ENCODE assay signal across 8 cellular contexts in genomic region chr16:1929578-1930337, GRCh38. TPM values are rescaled to one million over a fixed set of nuclear protein-coding genes. Genes with fewer than 3 reads are reported as not detected.
DNase-seq lines count a peak whose midpoint lies in the region; ATAC-seq and TF ChIP-seq lines count a peak whose summit lies in the region.

No MANE protein-coding gene starts in this region.

- H3K4me3 ChIP-seq in epithelial cell of esophagus (ENCODE audit: low read length): peak overlapping the region; percentile 38
- H3K4me3 ChIP-seq in mucosa of descending colon: peak overlapping the region; percentile 24

- no peaks in the 10 kb centered on the region for H3K36me3 ChIP-seq in mucosa of descending colon (ENCODE audit: low read depth)

- ATAC-seq in GM19467 (IDR thresholded peaks at IDR 0.05; ENCODE audit: unreplicated experiment) (peak; percentile 76), mucosa of descending colon (peak; percentile 98)

- TF ChIP-seq CTCF in epithelial cell of esophagus (IDR thresholded peaks at IDR 0.05; ENCODE audit: insufficient read depth, low read depth, low read length, missing control alignments) (peak; percentile 27), mucosa of descending colon (IDR thresholded peaks at IDR 0.05) (peak; percentile 99)

- H3K9me3 ChIP-seq in mucosa of descending colon: no peaks in the 10 kb centered on the region

- intact Hi-C loops in mucosa of descending colon (cut with DNase I, micrococcal nuclease): loop anchor here (5.0 to 10.0 kb wide), 2 partner anchors 65 to 67 kb away; no protein-coding TSS in a partner anchor

- peaks cover 13% of the 10 kb centered on the region for H3K4me1 ChIP-seq in mucosa of descending colon (ENCODE audit: low read depth)

- DNase-seq in CMK (ENCODE audit: low read depth) (peak; percentile 59), HPDE6-E6E7 (ENCODE audit: extremely low spot score) (peak; percentile 95), NOMO-1 treated with dmso at 0.1 percent for 144 hours (lab: John Stamatoyannopoulos, UW; ENCODE audit: unreplicated experiment) (peak; percentile 79), epithelial cell of esophagus (ENCODE audit: low read depth) (peak; percentile 77), mucosa of descending colon (peak; percentile 91 to 96 (median 91))
- peak; percentile 68 for DNase-seq in activated CD8-positive, alpha-beta memory T cell treated with anti-CD3 and anti-CD28 coated beads, Interleukin-2, amount 50 U/mL, for 24 hours (ENCODE audit: extremely low read depth)
- DNase-seq in stimulated activated CD8-positive, alpha-beta memory T cell treated with anti-CD3 and anti-CD28 coated beads, Interleukin-2, amount 100 ng/mL, for 1 hour (ENCODE audit: low read depth in 2 of 2): peak; percentile 85 to 90

RNA-seq across cellular contexts. Expression of gene HS3ST6, which starts 11.5 kb away (rescaled TPM):
- 1 to 10 TPM; 2.5 to 3.1 (median 2.6) TPM for total RNA-seq in mucosa of descending colon

RNA-seq across cellular contexts. Expression of gene MSRB1, which starts 13.2 kb away (rescaled TPM):
- total RNA-seq in mucosa of descending colon: 10 to 100 TPM; 34.8 to 46.3 (median 40.5) TPM

RNA-seq across cellular contexts. Expression of gene RPL3L, which starts 24.7 kb away (rescaled TPM):
- not detected for total RNA-seq in mucosa of descending colon

RNA-seq across cellular contexts. Expression of gene NDUFB10, which starts 29.6 kb away (rescaled TPM):
- 100 to 1,000 TPM; 204 to 212 (median 210) TPM for total RNA-seq in mucosa of descending colon

RNA-seq across cellular contexts. Expression of gene RPS2, which starts 34.9 kb away (rescaled TPM):
- total RNA-seq in mucosa of descending colon: 1,000 to 10,000 TPM; 1,284 to 2,138 (median 1,849) TPM

Comparison
In these comparisons a context has a peak if more than half of its experiments do, and no peak if none do; other contexts are left out.
1. Peak in every context shown above with its lines: DNase-seq, ATAC-seq and H3K4me3 ChIP-seq.